Comparison of ENCODE assay signal across 9 cellular contexts in genomic region chr1:119372493-119373086, GRCh38. TPM values are rescaled to one million over a fixed set of nuclear protein-coding genes. Genes with fewer than 3 reads are reported as not detected.
DNase-seq lines count a peak whose midpoint lies in the region; TF ChIP-seq lines count a peak whose summit lies in the region.
"Had no signal": no experiment of that assay in that cellular context is flagged by ENCODE, and none has a peak within 500 bp of the region (broad histone marks: within the 10 kb centered on the region; RNA-seq: fewer than 3 reads in every experiment).

No MANE protein-coding gene starts in this region.

- H3K9me3 ChIP-seq in vagina, result no peaks in the 10 kb centered on the region

- no peaks in the 10 kb centered on the region for H3K36me3 ChIP-seq in GM06990 (ENCODE audit: control insufficient read depth, insufficient read depth, low read length)
- no peaks in the 10 kb centered on the region for H3K36me3 ChIP-seq in vagina

- peak; percentile 46 for TF ChIP-seq CTCF in GM06990 (IDR thresholded peaks at IDR 0.05; ENCODE audit: insufficient read depth, low read length, poor library complexity, severe bottlenecking)
- peak; percentile 12 for TF ChIP-seq CTCF in GM20000 (IDR thresholded peaks at IDR 0.05; ENCODE audit: extremely low read depth, missing control alignments)
- no peak for TF ChIP-seq CTCF in cardiac fibroblast (IDR thresholded peaks at IDR 0.05; ENCODE audit: low read depth, low read length)
- TF ChIP-seq CTCF in vagina (IDR thresholded peaks at IDR 0.05), result no peak

- H3K27me3 ChIP-seq in GM06990 (replicated peaks; ENCODE audit: control insufficient read depth, insufficient read depth, low read length) (no peaks in the 10 kb centered on the region), vagina (no peaks in the 10 kb centered on the region)

- in situ Hi-C loops in KBM-7 (cut with MboI; ENCODE audit: low pct_unique_long_range_greater_than_20kb, low sequenced_read_pairs), result no loop called here

- H3K4me1 ChIP-seq in vagina, result no peaks in the 10 kb centered on the region

- DNase-seq in GM06990 (ENCODE audit: extremely low read depth, insufficient read length), result no peak
- peak; percentile 38 for DNase-seq in GM20000 (ENCODE audit: low spot score)
- peak; percentile 17 for DNase-seq in KBM-7
- peak; percentile 35 to 42 for DNase-seq in cardiac fibroblast (ENCODE audit: low read depth in 2 of 2)
- peak; percentile 49 for DNase-seq in renal cortical epithelial cell (ENCODE audit: low read depth)
- no peak for DNase-seq in activated T-cell treated with anti-CD3 and anti-CD28 coated beads, Interleukin-2, amount 50 U/mL, for 48 hours
- DNase-seq in stimulated activated CD4-positive, alpha-beta T cell treated with anti-CD3 and anti-CD28 coated beads, Interleukin-2, amount 100 ng/mL, for 24 hours, result no peak
- no peak for DNase-seq in vagina (ENCODE audit: extremely low spot score in 2 of 2)
- DNase-seq: stimulated activated naive B cell treated with anti-CD40 and anti-IgM and Interleukin-4, amounts not matched to agents 10 μg/mL and 1 μg/mL and 100 μg/mL, for 72 hours had no signal

- intact Hi-C loops in vagina (cut with DNase I), result no loop called here

- H3K27ac ChIP-seq in vagina, result no peak overlapping the region

- H3K4me3 ChIP-seq in GM06990 (replicated peaks; ENCODE audit: low read depth, low read length), result no peak overlapping the region
- no peak overlapping the region for H3K4me3 ChIP-seq in cardiac fibroblast (replicated peaks in 1 of 2; ENCODE audit: low read depth in 2 of 2, low read length in 2 of 2)
- H3K4me3 ChIP-seq in vagina, result no peak overlapping the region

- no peak for TF ChIP-seq POLR2A in vagina (IDR thresholded peaks at IDR 0.05)

RNA-seq across cellular contexts. Expression of gene HAO2, which starts 4.0 kb away (rescaled TPM):
- total RNA-seq in renal cortical epithelial cell (not detected in 2 replicates), vagina (not detected)

RNA-seq across cellular contexts. Expression of gene HSD3B2, which starts 42.4 kb away (rescaled TPM):
- total RNA-seq in renal cortical epithelial cell (not detected in 2 replicates), vagina (10.1 TPM)

Comparison
In these comparisons a context has a peak if more than half of its experiments do, and no peak if none do; other contexts are left out.
1. DNase-seq: peak in GM20000 (single experiment), KBM-7 (single experiment), cardiac fibroblast (2 of 2) and renal cortical epithelial cell (single experiment); none in GM06990 (single experiment), activated T-cell treated with anti-CD3 and anti-CD28 coated beads, Interleukin-2, amount 50 U/mL, for 48 hours (0 of 2), stimulated activated CD4-positive, alpha-beta T cell treated with anti-CD3 and anti-CD28 coated beads, Interleukin-2, amount 100 ng/mL, for 24 hours (0 of 2) and vagina (0 of 2).
2. CTCF ChIP-seq: peak in GM06990 (single experiment) and GM20000 (single experiment); none in cardiac fibroblast (single experiment) and vagina (0 of 3).
3. RNA of gene HSD3B2, which starts 42.4 kb away (total RNA-seq): 10.1 TPM in vagina (single experiment); not detected in renal cortical epithelial cell; every median in the first group is over 10 times any median in the second.